ENCODE assay signal across 1 cellular context in genomic region chr12:118376089-118377004, GRCh38.
A peak's percentile ranks its signal among the peaks of the same experiment; 100 is the strongest.
TF ChIP-seq lines count a peak whose summit lies in the region.

Gene SUDS3, plus strand, starts transcription at chr12:118376555. Its CDS starts 137 bp downstream, at chr12:118376692.

TF ChIP-seq in HepG2, 621 proteins besides CTCF, POLR2A, EP300 and RAD21 (continued from another document and continues in another):
- TF ChIP-seq ZNF563 (CRISPR knock-in tag; IDR thresholded peaks at IDR 0.05) (peak; percentile 80; the same call in 1 of the 2 replicates), ZNF710 (CRISPR knock-in tag; IDR thresholded peaks at IDR 0.05; ENCODE audit: borderline replicate concordance) (no peak), ZNF567 (CRISPR knock-in tag; IDR thresholded peaks at IDR 0.05; ENCODE audit: borderline replicate concordance) (no peak), ZNF354B (CRISPR knock-in tag; IDR thresholded peaks at IDR 0.05) (no peak), SRSF1 (optimal IDR thresholded peaks at IDR 0.05; ENCODE audit: low read depth, low read length) (no peak), NFE2 (CRISPR knock-in tag; IDR thresholded peaks at IDR 0.05) (no peak), NFIB (CRISPR knock-in tag; IDR thresholded peaks at IDR 0.05; ENCODE audit: borderline replicate concordance) (no peak), ZNF7 (CRISPR knock-in tag; IDR thresholded peaks at IDR 0.05) (no peak), CENPBD1 (CRISPR knock-in tag; IDR thresholded peaks at IDR 0.05; ENCODE audit: borderline replicate concordance, low read depth) (no peak), ZHX2 (IDR thresholded peaks at IDR 0.05; ENCODE audit: low read depth) (peak; percentile 46; the same call in 1 of the 2 replicates), ZHX2 (CRISPR knock-in tag; IDR thresholded peaks at IDR 0.05; ENCODE audit: borderline replicate concordance) (no peak), AKNA (CRISPR knock-in tag; IDR thresholded peaks at IDR 0.05; ENCODE audit: borderline replicate concordance) (no peak), YY1 (IDR thresholded peaks at IDR 0.05; ENCODE audit: insufficient read depth, insufficient replicate concordance, low read depth, low read length) (peak; percentile 63), SIN3B (IDR thresholded peaks at IDR 0.05; ENCODE audit: low read length) (peak; percentile 65; the same call in 1 of the 2 replicates), ZNF512B (CRISPR knock-in tag; IDR thresholded peaks at IDR 0.05; ENCODE audit: borderline replicate concordance) (no peak), KMT2B (CRISPR knock-in tag; IDR thresholded peaks at IDR 0.05) (peak; percentile 97), FLYWCH1 (CRISPR knock-in tag; IDR thresholded peaks at IDR 0.05) (no peak), CBX1 (IDR thresholded peaks at IDR 0.05; ENCODE audit: low read depth) (no peak), ZFP62 (CRISPR knock-in tag; IDR thresholded peaks at IDR 0.05) (no peak), DBP (CRISPR knock-in tag; IDR thresholded peaks at IDR 0.05; ENCODE audit: not compliant biosample characterization) (no peak), CHCHD3 (CRISPR knock-in tag; IDR thresholded peaks at IDR 0.05) (no peak), TOPORS (CRISPR knock-in tag; IDR thresholded peaks at IDR 0.05) (no peak), ZNF317 (CRISPR knock-in tag; IDR thresholded peaks at IDR 0.05) (peak; percentile 56), SRSF4 (IDR thresholded peaks at IDR 0.05; ENCODE audit: low read depth, low read length, poor library complexity, severe bottlenecking) (no peak), MTA3 (CRISPR knock-in tag; IDR thresholded peaks at IDR 0.05) (no peak), NCOA1 (CRISPR knock-in tag; IDR thresholded peaks at IDR 0.05) (no peak), MLX (CRISPR knock-in tag; IDR thresholded peaks at IDR 0.05) (0 out of 2 replicates have a peak, but pooled peaks have one; percentile 11), ZNF382 (CRISPR knock-in tag; IDR thresholded peaks at IDR 0.05; ENCODE audit: borderline replicate concordance) (no peak), ZNF839 (CRISPR knock-in tag; IDR thresholded peaks at IDR 0.05; ENCODE audit: borderline replicate concordance) (peak; percentile 79; the same call in 1 of the 2 replicates), YEATS2 (CRISPR knock-in tag; IDR thresholded peaks at IDR 0.05; ENCODE audit: borderline replicate concordance) (peak; percentile 75; the same call in 1 of the 2 replicates), LBX2 (CRISPR knock-in tag; IDR thresholded peaks at IDR 0.05; ENCODE audit: borderline replicate concordance) (no peak), ETV5 (CRISPR knock-in tag; IDR thresholded peaks at IDR 0.05; ENCODE audit: borderline replicate concordance) (peak; percentile 68), ZNF24 (IDR thresholded peaks at IDR 0.05) (no peak), HNRNPLL (IDR thresholded peaks at IDR 0.05; ENCODE audit: low read depth, low read length, poor library complexity, severe bottlenecking) (peak; percentile 57), KLF12 (CRISPR knock-in tag; IDR thresholded peaks at IDR 0.05; ENCODE audit: borderline replicate concordance) (peak; percentile 47; the same call in 1 of the 2 replicates), ZFYVE20 (CRISPR knock-in tag; IDR thresholded peaks at IDR 0.05; ENCODE audit: borderline replicate concordance, low read depth) (no peak), CREBL2 (CRISPR knock-in tag; IDR thresholded peaks at IDR 0.05; ENCODE audit: borderline replicate concordance) (no peak), MTERF4 (CRISPR knock-in tag; IDR thresholded peaks at IDR 0.05) (peak; percentile 56; the same call in 1 of the 2 replicates), BHLHE40 (IDR thresholded peaks at IDR 0.05; ENCODE audit: low read length) (no peak), POLR2G (IDR thresholded peaks at IDR 0.05; ENCODE audit: low read depth, low read length) (peak; percentile 71), MXI1 (IDR thresholded peaks at IDR 0.05; ENCODE audit: borderline replicate concordance, low read depth, low read length) (peak; percentile 74; the same call in 2 of the 3 replicates), POGZ (CRISPR knock-in tag; IDR thresholded peaks at IDR 0.05) (peak; percentile 68)
